Comparison of ENCODE assay signal across 8 cellular contexts in genomic region chr7:5139998-5140397, GRCh38. TPM values are rescaled to one million over a fixed set of nuclear protein-coding genes. Genes with fewer than 3 reads are reported as not detected.
DNase-seq lines count a peak whose midpoint lies in the region; ATAC-seq and TF ChIP-seq lines count a peak whose summit lies in the region.

No MANE protein-coding gene starts in this region.

- H3K9me3 ChIP-seq in HCT116 (ENCODE audit: control insufficient read depth in 1 of 2, insufficient read depth in 1 of 2, low read depth in 1 of 2, low read length in 2 of 2) (no peaks in the 10 kb centered on the region), suprapubic skin (no peaks in the 10 kb centered on the region)

- no peaks in the 10 kb centered on the region for H3K79me2 ChIP-seq in HCT116 (ENCODE audit: insufficient read depth, low read length)

- peak overlapping the region; percentile 61 for H2AFZ ChIP-seq in HCT116 (ENCODE audit: low read depth, low read length, poor library complexity, severe bottlenecking)

- WGBS in suprapubic skin, result 66% methylated on average over 6 of the region's 7 CpGs

- POLR2A ChIA-PET in HCT116 (lab: Charles Lee), result no interaction called here

- no peak overlapping the region for H3K9ac ChIP-seq in HCT116 (ENCODE audit: low read length)

- TF ChIP-seq POLR2A in HCT116 (IDR thresholded peaks at IDR 0.05; ENCODE audit: borderline replicate concordance, extremely low read depth, insufficient read depth, insufficient read length), result no peak
- TF ChIP-seq POLR2A in suprapubic skin (IDR thresholded peaks at IDR 0.05), result no peak

- intact Hi-C loops in HCT116 (cut with micrococcal nuclease), result loop anchor here (1.0 kb wide), 1 partner anchor 34 kb away; no protein-coding TSS in a partner anchor

- H3K4me2 ChIP-seq in HCT116 (ENCODE audit: low read length), result no peak overlapping the region

- H3K9me2 ChIP-seq in HCT116 (ENCODE audit: insufficient read depth), result no peaks in the 10 kb centered on the region

- TF ChIP-seq RAD21 in HCT116 (IDR thresholded peaks at IDR 0.05; ENCODE audit: low read depth), result peak; percentile 81

- CTCF ChIA-PET in HCT116 (lab: Charles Lee), result interaction anchor here (0.6 to 1.4 kb wide), 2 partner anchors 9 to 33 kb away, joined by 4 read pairs; no protein-coding TSS in a partner anchor

- RAD21 ChIA-PET in HCT116 (lab: Charles Lee; ENCODE audit: low non-redundant PET in 1 of 2, low total read pairs in 2 of 2, uncharacterized antibody in 2 of 2, unreplicated experiment in 2 of 2), result interaction anchor here in 1 of 2 experiments (0.7 kb wide), 1 partner anchor 44 kb away, joined by 3 read pairs; no protein-coding TSS in a partner anchor

- H3K4me1 ChIP-seq in HCT116 (ENCODE audit: control insufficient read depth in 1 of 2, insufficient read depth in 2 of 2, low read length in 2 of 2) (no peaks in the 10 kb centered on the region), suprapubic skin (no peaks in the 10 kb centered on the region)

- no peaks in the 10 kb centered on the region for H3K36me3 ChIP-seq in HCT116 (ENCODE audit: control insufficient read depth in 1 of 2, insufficient read depth in 2 of 2, low read length in 2 of 2)
- H3K36me3 ChIP-seq in suprapubic skin, result no peaks in the 10 kb centered on the region

- H3K27ac ChIP-seq in HCT116 (ENCODE audit: low read depth, low read length) (no peak overlapping the region), suprapubic skin (no peak overlapping the region)

- no TSS peak for BruUV-seq in HCT116 (replicated peaks; lab: Mats Ljungman, UMichigan)

- peak; percentile 68 for DNase-seq in D341Med (ENCODE audit: low spot score)
- peak; percentile 39 for DNase-seq in HCT116 (ENCODE audit: low read depth, low spot score)
- DNase-seq in activated CD4-positive, alpha-beta T cell treated with anti-CD3 and anti-CD28 coated beads, Interleukin-2, amount 50 U/mL, for 1 hour, result peak; percentile 16
- DNase-seq in iPS-NIHi11 (ENCODE audit: low spot score), result peak; percentile 60
- no peak for DNase-seq in OCI-M2 (lab: John Stamatoyannopoulos, UW; ENCODE audit: unreplicated experiment)
- DNase-seq in MV-4-11 (lab: John Stamatoyannopoulos, UW), result no peak
- no peak for DNase-seq in NCI-H2107 (lab: John Stamatoyannopoulos, UW)
- no peak for DNase-seq in suprapubic skin (ENCODE audit: low spot score in 2 of 2)

- no peak overlapping the region for H3K4me3 ChIP-seq in HCT116 (replicated peaks in 1 of 2; ENCODE audit: low read depth in 1 of 2, low read length in 2 of 2)
- no peak overlapping the region for H3K4me3 ChIP-seq in suprapubic skin

- H3K27me3 ChIP-seq in HCT116 (ENCODE audit: insufficient read depth, low read length), result no peaks in the 10 kb centered on the region
- H3K27me3 ChIP-seq in suprapubic skin, result peaks cover 4% of the 10 kb centered on the region

- ATAC-seq in HCT116, result peak; percentile 91

- no peak for TF ChIP-seq EP300 in suprapubic skin (IDR thresholded peaks at IDR 0.05)

- no peaks in the 10 kb centered on the region for H4K20me1 ChIP-seq in HCT116 (ENCODE audit: insufficient read depth)

- TF ChIP-seq CTCF in HCT116 (IDR thresholded peaks at IDR 0.05 in 2 of 3, conservative IDR thresholded peaks at IDR 0.05 in 1 of 3; ENCODE audit: borderline replicate concordance in 1 of 3, insufficient read depth in 1 of 3, low read depth in 2 of 3, low read length in 2 of 3) (peak; percentile 73 to 85 (median 74); a peak in 5 of 6 replicates), suprapubic skin (IDR thresholded peaks at IDR 0.05) (no peak)

TF ChIP-seq in HCT116, 20 proteins besides CTCF, POLR2A, EP300 and RAD21:
- no peak for TF ChIP-seq ZBTB33 (IDR thresholded peaks at IDR 0.05; ENCODE audit: extremely low read depth, insufficient replicate concordance, low read length)
- no peak for TF ChIP-seq ZNF274 (IDR thresholded peaks at IDR 0.05; ENCODE audit: low read depth, low read length)
- no peak for TF ChIP-seq REST (IDR thresholded peaks at IDR 0.05; ENCODE audit: low read depth)
- TF ChIP-seq ZFX (IDR thresholded peaks at IDR 0.05), result 0 out of 2 replicates have a peak, but pooled peaks have one; percentile 21

RNA-seq across cellular contexts. Expression of gene WIPI2, which starts 50.0 kb away (rescaled TPM):
- total RNA-seq in HCT116 (2021; ENCODE audit: unreplicated experiment), result 64.4 TPM
- polyA plus RNA-seq in HCT116 (2012), result 52.2 and 58.4 TPM in 2 replicates
- 10 to 100 TPM; 57.6 to 92.6 (median 71.5) TPM for total RNA-seq in suprapubic skin

Comparison
In these comparisons a context has a peak if more than half of its experiments do, and no peak if none do; other contexts are left out.
1. DNase-seq: peak in D341Med (single experiment), HCT116 (single experiment), activated CD4-positive, alpha-beta T cell treated with anti-CD3 and anti-CD28 coated beads, Interleukin-2, amount 50 U/mL, for 1 hour (single experiment) and iPS-NIHi11 (single experiment); none in OCI-M2 (single experiment), MV-4-11 (single experiment), NCI-H2107 (single experiment) and suprapubic skin (0 of 2).
2. CTCF ChIP-seq: peak in HCT116 (3 of 3); none in suprapubic skin (0 of 2).